In the genomic region with DNA sequence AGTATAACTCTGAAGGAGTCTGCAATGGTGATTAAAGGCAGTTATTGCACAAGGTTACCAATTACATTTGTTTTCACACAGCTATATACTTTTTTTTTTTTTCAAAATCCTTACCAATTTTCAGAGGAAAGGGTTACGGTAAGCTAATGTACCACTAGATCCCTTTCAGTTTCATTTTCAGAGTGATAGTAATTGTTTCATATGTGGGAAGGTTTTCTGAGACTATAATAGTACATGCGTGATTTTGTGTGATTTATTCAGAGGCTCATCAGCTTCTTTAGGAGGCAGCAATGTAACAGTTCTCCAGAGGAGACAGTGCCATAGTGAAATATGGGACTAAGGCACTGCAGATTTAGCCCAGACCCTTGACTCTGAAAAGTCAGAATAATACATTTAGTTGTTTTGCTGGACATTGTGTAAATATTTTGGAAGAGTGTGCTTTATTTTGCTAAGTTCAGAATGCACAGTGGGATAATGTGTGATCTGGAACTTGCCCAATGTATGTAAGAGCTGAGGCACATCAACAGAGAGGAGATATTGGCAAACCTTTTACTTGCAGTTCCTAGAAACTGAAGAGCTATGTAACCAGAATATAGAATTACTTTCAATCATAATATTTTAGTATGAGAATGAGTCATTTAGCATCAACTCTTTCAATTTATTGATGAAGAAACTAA, we compare ENCODE assay signal across 1 cellular context.
TF ChIP-seq lines count a peak whose summit lies in the region.

No MANE protein-coding gene starts in this region.

TF ChIP-seq in H1, 55 proteins besides CTCF, POLR2A, EP300 and RAD21 (continued from another document):
- TF ChIP-seq, protein P1, sequence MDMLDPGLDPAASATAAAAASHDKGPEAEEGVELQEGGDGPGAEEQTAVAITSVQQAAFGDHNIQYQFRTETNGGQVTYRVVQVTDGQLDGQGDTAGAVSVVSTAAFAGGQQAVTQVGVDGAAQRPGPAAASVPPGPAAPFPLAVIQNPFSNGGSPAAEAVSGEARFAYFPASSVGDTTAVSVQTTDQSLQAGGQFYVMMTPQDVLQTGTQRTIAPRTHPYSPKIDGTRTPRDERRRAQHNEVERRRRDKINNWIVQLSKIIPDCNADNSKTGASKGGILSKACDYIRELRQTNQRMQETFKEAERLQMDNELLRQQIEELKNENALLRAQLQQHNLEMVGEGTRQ (IDR thresholded peaks at IDR 0.05; ENCODE audit: low read length) = no peak
- TF ChIP-seq SIRT6 (IDR thresholded peaks at IDR 0.05; ENCODE audit: low read length) (no peak), SIX5 (IDR thresholded peaks at IDR 0.05; ENCODE audit: low read depth, low read length) (no peak)
